In the genomic region with DNA sequence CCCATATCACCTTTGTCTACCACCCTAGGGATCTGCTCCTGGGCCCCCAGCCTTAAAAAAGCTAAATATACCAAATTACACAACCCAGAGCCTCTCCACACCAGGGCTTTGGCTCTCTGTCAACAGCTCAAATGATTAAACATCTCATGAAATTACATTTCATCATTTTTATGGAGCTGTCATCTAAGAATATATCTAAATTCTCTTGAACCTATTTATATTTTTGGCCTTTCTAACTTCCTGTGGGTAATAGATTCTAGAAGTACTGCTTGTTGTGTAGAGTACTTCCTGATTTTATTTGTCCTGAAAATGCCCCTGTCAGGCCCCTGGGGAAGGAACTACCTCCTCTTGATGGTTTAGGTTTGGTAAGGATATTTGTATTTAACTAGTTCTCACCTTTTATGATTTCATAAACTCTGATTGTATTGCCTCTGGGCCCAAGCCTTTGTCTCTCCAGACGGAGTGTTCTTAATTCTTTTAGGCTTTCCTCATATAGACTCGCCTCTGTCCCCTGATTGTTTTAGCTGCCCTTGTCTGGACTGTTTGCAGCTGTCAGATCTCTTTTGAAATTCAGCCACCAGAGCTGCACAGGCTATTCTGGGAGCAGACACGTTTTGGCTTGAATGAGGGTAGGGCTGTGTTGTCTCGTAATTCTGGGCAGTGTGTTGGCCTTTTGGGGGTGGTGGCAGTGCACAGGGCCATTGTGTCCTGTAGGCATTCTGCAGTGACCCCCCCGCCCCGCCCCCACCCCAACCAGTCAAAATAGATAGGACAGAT, we compare ENCODE assay signal across 12 cellular contexts. TPM values are rescaled to one million over a fixed set of nuclear protein-coding genes. Genes with fewer than 3 reads are reported as not detected.
A peak's percentile ranks its signal among the peaks of the same experiment; 100 is the strongest.
DNase-seq lines count a peak whose midpoint lies in the region; ATAC-seq and TF ChIP-seq lines count a peak whose summit lies in the region.
"Had no signal": no experiment of that assay in that cellular context is flagged by ENCODE, and none has a peak within 500 bp of the region (broad histone marks: within the 10 kb centered on the region; RNA-seq: fewer than 3 reads in every experiment).

No MANE protein-coding gene starts in this region.

- peak overlapping the region; percentile 77 for H3K27ac ChIP-seq in RWPE1
- H3K27ac ChIP-seq in stomach smooth muscle (ENCODE audit: low read length) = peak overlapping the region; percentile 1

- H3K27me3 ChIP-seq in stomach smooth muscle (ENCODE audit: control insufficient read depth in 1 of 2, insufficient read depth in 2 of 2, low read length in 2 of 2) = no peaks in the 10 kb centered on the region

- DNase-seq in Kasumi-1 (lab: John Stamatoyannopoulos, UW) = peak; percentile 27 to 29
- DNase-seq in RWPE1 (ENCODE audit: low spot score) = no peak
- no peak for DNase-seq in left ventricle myocardium superior
- no peak for DNase-seq in glomerular visceral epithelial cell (ENCODE audit: extremely low spot score)
- no peak for DNase-seq in AG08395 (ENCODE audit: low spot score)
- DNase-seq: activated CD4-positive, alpha-beta memory T cell treated with anti-CD3 and anti-CD28 coated beads, Interleukin-2, amount 10 ng/mL, durations not matched to agents 7 days and 5 days; stomach had no signal

- TF ChIP-seq CTCF in RWPE1 (conservative IDR thresholded peaks at IDR 0.05; ENCODE audit: low read depth) = no peak

- H3K4me1 ChIP-seq in stomach smooth muscle (ENCODE audit: control insufficient read depth, insufficient read depth, low read length) = peaks cover 16% of the 10 kb centered on the region

- POLR2A ChIA-PET in RWPE1 (lab: Yijun Ruan, JAX; ENCODE audit: low non-redundant PET) = no interaction called here

- no peaks in the 10 kb centered on the region for H3K9me3 ChIP-seq in stomach smooth muscle (ENCODE audit: control insufficient read depth in 2 of 2, low read length in 2 of 2)
- H3K9me3 ChIP-seq: stomach had no signal

- peak overlapping the region in 1 of 2 donors; percentile 20 for H3K4me3 ChIP-seq in stomach smooth muscle (ENCODE audit: low read length in 2 of 2)
- H3K4me3 ChIP-seq: stomach had no signal

- intact Hi-C loops in left ventricle myocardium superior (cut with micrococcal nuclease) = no loop called here

- H3K9ac ChIP-seq in stomach smooth muscle (ENCODE audit: low read length in 2 of 2) = peak overlapping the region in 1 of 2 donors; percentile 47

- ATAC-seq in left ventricle myocardium superior (peak; percentile 92), HG02678 (IDR thresholded peaks at IDR 0.05; ENCODE audit: unreplicated experiment) (no peak)

- H3K36me3 ChIP-seq in stomach smooth muscle (ENCODE audit: control insufficient read depth in 2 of 2, insufficient read depth in 2 of 2, low read length in 2 of 2) = no peaks in the 10 kb centered on the region

- CTCF ChIA-PET in RWPE1 (lab: Yijun Ruan, JAX) = interaction anchor here (0.6 kb wide), 2 partner anchors 14 to 118 kb away, joined by 3 to 4 read pairs; no protein-coding TSS in a partner anchor

RNA-seq across cellular contexts. Expression of gene MYOG, which starts 16.6 kb away (rescaled TPM):
- not detected for total RNA-seq in left ventricle myocardium superior
- total RNA-seq: activated CD4-positive, alpha-beta memory T cell treated with anti-CD3 and anti-CD28 coated beads, Interleukin-2, amount 10 ng/mL, durations not matched to agents 7 days and 5 days; epithelial cell of proximal tubule; lung microvascular endothelial cell; RPMI7951; stomach had no signal

RNA-seq across cellular contexts. Expression of gene PPFIA4, which starts 42.9 kb away (rescaled TPM):
- 21.3 TPM for total RNA-seq in left ventricle myocardium superior

RNA-seq across cellular contexts. Expression of gene ADORA1, which starts 58.3 kb away (rescaled TPM):
- total RNA-seq in left ventricle myocardium superior = 13.5 TPM
- total RNA-seq: lung microvascular endothelial cell had no signal

Comparison
In these comparisons a context has a peak if more than half of its experiments do, and no peak if none do; other contexts are left out.
1. DNase-seq: peak in Kasumi-1 (2 of 2); none in RWPE1 (single experiment), left ventricle myocardium superior (single experiment), glomerular visceral epithelial cell (single experiment) and AG08395 (single experiment).